ENCODE assay signal across 14 cellular contexts in the genomic region with DNA sequence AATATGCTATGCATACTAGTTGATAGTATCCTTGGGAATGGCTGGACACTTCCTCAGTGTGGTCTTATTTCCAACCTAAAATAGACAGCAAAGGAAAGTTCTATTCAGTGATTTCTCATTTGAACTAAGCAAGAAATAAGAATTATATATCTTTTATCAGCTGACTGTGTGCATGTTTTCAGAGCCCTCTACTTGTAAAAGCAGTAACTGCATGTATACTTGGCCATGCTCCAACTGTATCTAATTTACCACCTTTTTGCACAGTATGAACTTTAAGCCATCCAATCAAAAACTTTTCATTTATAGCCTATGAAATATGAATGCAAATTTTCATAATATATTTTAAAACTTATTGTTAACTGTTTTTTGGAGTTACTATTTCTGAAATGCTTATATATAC.
DNase-seq lines count a peak whose midpoint lies in the region; ATAC-seq and TF ChIP-seq lines count a peak whose summit lies in the region.
"Had no signal": no experiment of that assay in that cellular context is flagged by ENCODE, and none has a peak within 500 bp of the region (broad histone marks: within the 10 kb centered on the region; RNA-seq: fewer than 3 reads in every experiment).

No MANE protein-coding gene starts in this region.

- H3K9ac ChIP-seq in Karpas-422 (ENCODE audit: low read length) (no peak overlapping the region), adipocyte (ENCODE audit: low read length) (no peak overlapping the region)

- ATAC-seq in GM21360 (IDR thresholded peaks at IDR 0.05; ENCODE audit: unreplicated experiment) = no peak
- ATAC-seq: body of pancreas, left ventricle myocardium superior, natural killer cell, T-helper 17 cell had no signal

- intact Hi-C loops in esophagus muscularis mucosa (cut with DNase I) = no loop called here

- H3K27me3 Mint-ChIP-seq in glutamatergic neuron (ENCODE audit: unreplicated experiment) = no peaks in the 10 kb centered on the region
- H3K27me3 Mint-ChIP-seq: CD4-positive, CD25-positive, alpha-beta regulatory T cell; T-helper 17 cell had no signal

- H3K4me3 ChIP-seq in Karpas-422 (ENCODE audit: low read length) (no peak overlapping the region), adipocyte (ENCODE audit: low read length) (no peak overlapping the region), esophagus muscularis mucosa (no peak overlapping the region)
- H3K4me3 ChIP-seq: body of pancreas had no signal

- no peaks in the 10 kb centered on the region for H3K36me3 ChIP-seq in Karpas-422 (ENCODE audit: insufficient read depth, low read length)
- H3K36me3 ChIP-seq in adipocyte (ENCODE audit: control insufficient read depth, insufficient read depth, low read length, severe bottlenecking) = no peaks in the 10 kb centered on the region
- H3K36me3 ChIP-seq in esophagus muscularis mucosa = no peaks in the 10 kb centered on the region

- TF ChIP-seq POLR2A in esophagus muscularis mucosa (IDR thresholded peaks at IDR 0.05; ENCODE audit: low read depth) = no peak

- H3K9me2 ChIP-seq in Karpas-422 (replicated peaks; ENCODE audit: insufficient read depth, low read length) = no peaks in the 10 kb centered on the region

- H3K27ac ChIP-seq in Karpas-422 (ENCODE audit: low read length) (no peak overlapping the region), esophagus muscularis mucosa (replicated peaks in 1 of 4) (no peak overlapping the region)
- H3K27ac ChIP-seq: body of pancreas had no signal

- no peak overlapping the region for H3K27ac Mint-ChIP-seq in glutamatergic neuron (ENCODE audit: unreplicated experiment)
- H3K27ac Mint-ChIP-seq: CD4-positive, CD25-positive, alpha-beta regulatory T cell; natural killer cell; T-helper 17 cell had no signal

- peak; percentile 41 for TF ChIP-seq CTCF in glutamatergic neuron (IDR thresholded peaks at IDR 0.05; ENCODE audit: partially characterized antibody, unreplicated experiment)
- no peak for TF ChIP-seq CTCF in esophagus muscularis mucosa (IDR thresholded peaks at IDR 0.05)

- no peak overlapping the region for H3K4me3 Mint-ChIP-seq in glutamatergic neuron (ENCODE audit: unreplicated experiment)
- H3K4me3 Mint-ChIP-seq: CD4-positive, CD25-positive, alpha-beta regulatory T cell; natural killer cell; T-helper 17 cell had no signal

- H3K9me3 Mint-ChIP-seq in glutamatergic neuron (ENCODE audit: unreplicated experiment) = peaks cover 1% of the 10 kb centered on the region

- TF ChIP-seq EP300 in esophagus muscularis mucosa (IDR thresholded peaks at IDR 0.05) = no peak

- H4K20me1 ChIP-seq in Karpas-422 (ENCODE audit: insufficient read depth, low read depth, low read length) = no peaks in the 10 kb centered on the region

- no peaks in the 10 kb centered on the region for H3K9me3 ChIP-seq in Karpas-422 (ENCODE audit: low read length)
- H3K9me3 ChIP-seq in adipocyte (ENCODE audit: control insufficient read depth, low read length) = no peaks in the 10 kb centered on the region
- no peaks in the 10 kb centered on the region for H3K9me3 ChIP-seq in esophagus muscularis mucosa
- H3K9me3 ChIP-seq: body of pancreas had no signal

- H3K79me2 ChIP-seq in Karpas-422 (ENCODE audit: low read length) = no peaks in the 10 kb centered on the region

- H3K4me1 Mint-ChIP-seq in glutamatergic neuron (ENCODE audit: low read depth, unreplicated experiment) = no peaks in the 10 kb centered on the region
- H3K4me1 Mint-ChIP-seq: CD4-positive, CD25-positive, alpha-beta regulatory T cell; natural killer cell; T-helper 17 cell had no signal

- H3K4me1 ChIP-seq in Karpas-422 (ENCODE audit: low read length) (peaks cover 3% of the 10 kb centered on the region; the same call in 1 of the 2 replicates), adipocyte (ENCODE audit: control insufficient read depth, insufficient read depth, low read length) (peaks cover 14% of the 10 kb centered on the region), esophagus muscularis mucosa (peaks cover 0 to 6% (median 0%) of the 10 kb centered on the region in 4 donors)
- H3K4me1 ChIP-seq: body of pancreas had no signal

- H3K36me3 Mint-ChIP-seq in glutamatergic neuron (ENCODE audit: unreplicated experiment) = no peaks in the 10 kb centered on the region
- H3K36me3 Mint-ChIP-seq: CD4-positive, CD25-positive, alpha-beta regulatory T cell; natural killer cell had no signal

- no peaks in the 10 kb centered on the region for H3K27me3 ChIP-seq in Karpas-422 (ENCODE audit: low read length)
- H3K27me3 ChIP-seq in adipocyte (replicated peaks; ENCODE audit: control insufficient read depth, insufficient read depth, low read length) = no peaks in the 10 kb centered on the region
- H3K27me3 ChIP-seq in esophagus muscularis mucosa = no peaks in the 10 kb centered on the region
- H3K27me3 ChIP-seq: body of pancreas had no signal

- peak; percentile 7 for DNase-seq in CMK (ENCODE audit: low read depth)
- DNase-seq in Karpas-422 = peak; percentile 49
- DNase-seq in adipocyte (ENCODE audit: low read depth) = peak; percentile 27
- DNase-seq in glutamatergic neuron = no peak
- DNase-seq in esophagus muscularis mucosa (ENCODE audit: extremely low spot score) = no peak
- DNase-seq in NCI-H510A treated with DMSO at 0.1 percent for 48 hours (lab: John Stamatoyannopoulos, UW) = no peak
- DNase-seq: activated CD4-positive, alpha-beta T cell treated with anti-CD3 and anti-CD28 coated beads, Interleukin-2, amount 50 U/mL, for 48 hours; body of pancreas; CD4-positive, CD25-positive, alpha-beta regulatory T cell; left ventricle myocardium superior; natural killer cell; NCI-H1417 treated with DMSO at 0.1 percent for 48 hours; T-helper 17 cell had no signal

- H2AFZ ChIP-seq in Karpas-422 (ENCODE audit: low read length) = no peak overlapping the region

- no peak overlapping the region for H3K4me2 ChIP-seq in Karpas-422 (ENCODE audit: low read depth, low read length, poor library complexity, severe bottlenecking)

Comparison
In these comparisons a context has a peak if more than half of its experiments do, and no peak if none do; other contexts are left out.
1. DNase-seq: peak in CMK (single experiment), Karpas-422 (single experiment) and adipocyte (single experiment); none in glutamatergic neuron (single experiment), esophagus muscularis mucosa (single experiment) and NCI-H510A treated with DMSO at 0.1 percent for 48 hours (single experiment).